ENCODE assay signal across 6 cellular contexts in genomic region chrX:133689997-133690599, GRCh38.
"Had no signal": no experiment of that assay in that cellular context is flagged by ENCODE, and none has a peak within 500 bp of the region (broad histone marks: within the 10 kb centered on the region; RNA-seq: fewer than 3 reads in every experiment).

No MANE protein-coding gene starts in this region.

- H3K4me3 ChIP-seq: K562 had no signal

- FAIRE-seq: HTR-8/SVneo, K562 had no signal

- DNase-seq: IMR-90, KBM-7, KG1 had no signal

- H3K27ac ChIP-seq: HL-60 had no signal

- ATAC-seq: K562 had no signal
